ENCODE assay signal across 12 cellular contexts in genomic region chr1:8353386-8353785, GRCh38. TPM values are rescaled to one million over a fixed set of nuclear protein-coding genes. Genes with fewer than 3 reads are reported as not detected.
DNase-seq lines count a peak whose midpoint lies in the region; ATAC-seq and TF ChIP-seq lines count a peak whose summit lies in the region.
"Had no signal": no experiment of that assay in that cellular context is flagged by ENCODE, and none has a peak within 500 bp of the region (broad histone marks: within the 10 kb centered on the region; RNA-seq: fewer than 3 reads in every experiment).

No MANE protein-coding gene starts in this region.

- H3K9me3 ChIP-seq in AG04450 (ENCODE audit: control insufficient read depth, insufficient read depth, low read length): no peaks in the 10 kb centered on the region; the same call in 1 of the 2 replicates
- no peaks in the 10 kb centered on the region for H3K9me3 ChIP-seq in right lobe of liver
- no peaks in the 10 kb centered on the region for H3K9me3 ChIP-seq in gastrocnemius medialis
- H3K9me3 ChIP-seq: colonic mucosa had no signal

- in situ Hi-C loops in gastrocnemius medialis (cut with MboI; ENCODE audit: low sequenced_read_pairs in 4 of 4): no loop called here

- no peak for TF ChIP-seq CTCF in AG04450 (IDR thresholded peaks at IDR 0.05; ENCODE audit: low read depth, low read length)
- TF ChIP-seq CTCF in right lobe of liver (IDR thresholded peaks at IDR 0.05): no peak
- peak in 2 of 5 experiments; percentile 8 to 16 for TF ChIP-seq CTCF in gastrocnemius medialis (IDR thresholded peaks at IDR 0.05 in 4 of 5, conservative IDR thresholded peaks at IDR 0.05 in 1 of 5)

- 50% methylated on average over 1 of the region's 12 CpGs for WGBS in right lobe of liver (ENCODE audit: insufficient coverage, low coverage, low lambda C conversion rate, missing lambda C conversion rate)

- H3K4me3 ChIP-seq in AG04450 (ENCODE audit: low read depth, low read length): no peak overlapping the region
- H3K4me3 ChIP-seq in right lobe of liver: no peak overlapping the region
- no peak overlapping the region for H3K4me3 ChIP-seq in gastrocnemius medialis
- H3K4me3 ChIP-seq: colonic mucosa had no signal

- TF ChIP-seq POLR2A in right lobe of liver (IDR thresholded peaks at IDR 0.05): no peak
- TF ChIP-seq POLR2A in gastrocnemius medialis (IDR thresholded peaks at IDR 0.05): peak in 1 of 2 donors; percentile 7

- CTCF ChIA-PET in AG04450 (lab: Charles Lee): interaction anchor here (7.1 kb wide), 1 partner anchor 377 kb away, joined by 75 read pairs; no protein-coding TSS in a partner anchor

- ATAC-seq in right lobe of liver (peak in 1 of 4 donors; percentile 13), gastrocnemius medialis (no peak)

- POLR2A ChIA-PET in AG04450 (lab: Yijun Ruan, JAX): no interaction called here

- DNase-seq in AG04450 (ENCODE audit: low read depth, low spot score) (no peak), right lobe of liver (no peak), gastrocnemius medialis (no peak), NAMALWA (ENCODE audit: low spot score) (no peak), NCI-H2081 treated with DMSO at 0.1 percent for 48 hours (lab: John Stamatoyannopoulos, UW) (no peak), kidney glomerular epithelial cell (lab: John Stamatoyannopoulos, UW) (no peak), NOMO-1 treated with dmso at 0.1 percent for 144 hours (lab: John Stamatoyannopoulos, UW; ENCODE audit: unreplicated experiment) (no peak)
- DNase-seq: colonic mucosa, HFFc6, trophoblast cell had no signal

- H3K36me3 ChIP-seq in right lobe of liver: peaks cover 0 to 48% (median 29%) of the 10 kb centered on the region in 4 donors
- peaks cover 7 to 58% of the 10 kb centered on the region in 2 donors for H3K36me3 ChIP-seq in gastrocnemius medialis

- H3K4me1 ChIP-seq in right lobe of liver: no peaks in the 10 kb centered on the region
- H3K4me1 ChIP-seq in gastrocnemius medialis: peaks cover 40 to 55% of the 10 kb centered on the region in 2 donors
- H3K4me1 ChIP-seq: colonic mucosa had no signal

- intact Hi-C loops in right lobe of liver (cut with DNase I) (no loop called here), gastrocnemius medialis (cut with DNase I; ENCODE audit: low total_unique reads) (no loop called here)

- H3K27ac ChIP-seq in AG04450 (ENCODE audit: low read depth, low read length): peak overlapping the region; percentile 21
- H3K27ac ChIP-seq in angular gyrus (ENCODE audit: low read depth, low read length): peak overlapping the region; percentile 60
- H3K27ac ChIP-seq in right lobe of liver: peak overlapping the region; percentile 15 to 46 (median 33)
- peak overlapping the region; percentile 64 to 95 (median 74) for H3K27ac ChIP-seq in gastrocnemius medialis
- H3K27ac ChIP-seq: colonic mucosa had no signal

- H3K27me3 ChIP-seq in AG04450 (ENCODE audit: control insufficient read depth, insufficient read depth, low read length) (no peaks in the 10 kb centered on the region), right lobe of liver (no peaks in the 10 kb centered on the region), gastrocnemius medialis (no peaks in the 10 kb centered on the region)
- H3K27me3 ChIP-seq: colonic mucosa had no signal

RNA-seq across cellular contexts. Expression of gene SLC45A1, which starts 35.5 kb away (rescaled TPM):
- 1.5 and 2.4 TPM in 2 replicates for polyA plus RNA-seq in AG04450 (2011; rRNA removed)
- 1.7 and 2.0 TPM in 2 replicates for polyA minus RNA-seq in AG04450 (2011; rRNA and poly(A)+ RNA removed)
- under 1 TPM in 5 of 6 experiments, not detected in 1; 0.13 to 0.53 (median 0.25) TPM for total RNA-seq in right lobe of liver
- total RNA-seq in gastrocnemius medialis: 1 to 10 TPM in 1 of 4 donors, under 1 TPM in 3; 0.56 to 2.9 (median 0.68) TPM
- total RNA-seq: mononuclear cell had no signal

Comparison
In these comparisons a context has a peak if more than half of its experiments do, and no peak if none do; other contexts are left out.
1. H3K27ac ChIP-seq: peak in every context shown above with its lines; median percentile 74 in gastrocnemius medialis; 60 in angular gyrus; 33 in right lobe of liver; 21 in AG04450.